8 cellular contexts compared by ENCODE assay signal in genomic region chr21:36385909-36386642, GRCh38. TPM values are rescaled to one million over a fixed set of nuclear protein-coding genes. Genes with fewer than 3 reads are reported as not detected.
DNase-seq lines count a peak whose midpoint lies in the region; ATAC-seq and TF ChIP-seq lines count a peak whose summit lies in the region.

No MANE protein-coding gene starts in this region.

- DNase-seq in heart right ventricle (no peak), left ventricle myocardium superior (no peak), NCI-H1694 treated with DMSO at 0.1 percent for 48 hours (lab: John Stamatoyannopoulos, UW) (no peak), hepatic stellate cell (ENCODE audit: low spot score) (no peak), NCI-H2107 treated with DMSO at 0.1 percent for 48 hours (lab: John Stamatoyannopoulos, UW; ENCODE audit: unreplicated experiment) (no peak)
- DNase-seq in activated CD4-positive, alpha-beta memory T cell treated with anti-CD3 and anti-CD28 coated beads, Interleukin-2, amount 10 ng/mL, durations not matched to agents 7 days and 5 days = no peak

- H3K9me3 ChIP-seq in heart right ventricle (no peaks in the 10 kb centered on the region), iPS-15b (ENCODE audit: control insufficient read depth, insufficient read depth, low read length) (no peaks in the 10 kb centered on the region), stomach smooth muscle (ENCODE audit: control insufficient read depth in 2 of 2, low read length in 2 of 2) (no peaks in the 10 kb centered on the region)

- no peak for TF ChIP-seq CTCF in heart right ventricle (IDR thresholded peaks at IDR 0.05)

- H3K4me1 Mint-ChIP-seq in activated CD4-positive, alpha-beta memory T cell treated with anti-CD3 and anti-CD28 coated beads, Interleukin-2, amount 10 ng/mL, durations not matched to agents 7 days and 5 days = peaks cover 27% of the 10 kb centered on the region

- H3K4me3 ChIP-seq in heart right ventricle (peak overlapping the region; percentile 54 to 69 (median 62)), iPS-15b (ENCODE audit: low read depth, low read length) (peak overlapping the region; percentile 68), stomach smooth muscle (ENCODE audit: low read length in 2 of 2) (peak overlapping the region; percentile 55 to 71)

- H3K9me3 Mint-ChIP-seq in activated CD4-positive, alpha-beta memory T cell treated with anti-CD3 and anti-CD28 coated beads, Interleukin-2, amount 10 ng/mL, durations not matched to agents 7 days and 5 days = no peaks in the 10 kb centered on the region

- no peak overlapping the region for H3K9ac ChIP-seq in iPS-15b (ENCODE audit: low read depth, low read length)
- H3K9ac ChIP-seq in stomach smooth muscle (ENCODE audit: low read length in 2 of 2) = peak overlapping the region; percentile 51 to 72

- H3K27me3 Mint-ChIP-seq in activated CD4-positive, alpha-beta memory T cell treated with anti-CD3 and anti-CD28 coated beads, Interleukin-2, amount 10 ng/mL, durations not matched to agents 7 days and 5 days = no peaks in the 10 kb centered on the region

- H3K4me1 ChIP-seq in heart right ventricle (peaks cover 0 to 7% (median 4%) of the 10 kb centered on the region in 9 donors), iPS-15b (ENCODE audit: control insufficient read depth, insufficient read depth, low read length) (peaks cover 3% of the 10 kb centered on the region), stomach smooth muscle (ENCODE audit: control insufficient read depth, insufficient read depth, low read length) (peaks cover 5% of the 10 kb centered on the region)

- CTCF ChIA-PET in activated CD4-positive, alpha-beta memory T cell treated with anti-CD3 and anti-CD28 coated beads, Interleukin-2, amount 10 ng/mL, durations not matched to agents 7 days and 5 days (lab: Charles Lee) = interaction anchor here (0.5 to 1.2 kb wide), 4 partner anchors 44 to 226 kb away, joined by 3 to 4 read pairs (median 3); partner anchors contain the start of gene MORC3

- ATAC-seq in heart right ventricle (no peak), left ventricle myocardium superior (no peak)

- POLR2A ChIA-PET in activated CD4-positive, alpha-beta memory T cell treated with anti-CD3 and anti-CD28 coated beads, Interleukin-2, amount 10 ng/mL, durations not matched to agents 7 days and 5 days (lab: Charles Lee) = interaction anchor here (0.7 to 4.2 kb wide), 13 partner anchors 8 to 945 kb away, joined by 3 to 37 read pairs (median 3); partner anchors contain the start of genes CBR3 and MORC3

- 77 to 79% methylated on average over 23 of the region's 23 CpGs for WGBS in heart right ventricle, 2 donors

- H3K4me3 Mint-ChIP-seq in activated CD4-positive, alpha-beta memory T cell treated with anti-CD3 and anti-CD28 coated beads, Interleukin-2, amount 10 ng/mL, durations not matched to agents 7 days and 5 days = peak overlapping the region; percentile 83

- peaks cover 37% of the 10 kb centered on the region for H3K36me3 Mint-ChIP-seq in activated CD4-positive, alpha-beta memory T cell treated with anti-CD3 and anti-CD28 coated beads, Interleukin-2, amount 10 ng/mL, durations not matched to agents 7 days and 5 days (ENCODE audit: low read depth)

- no peaks in the 10 kb centered on the region for H3K36me3 ChIP-seq in heart right ventricle
- H3K36me3 ChIP-seq in iPS-15b (ENCODE audit: control insufficient read depth, insufficient read depth, low read length) = peaks cover 3% of the 10 kb centered on the region
- H3K36me3 ChIP-seq in stomach smooth muscle (ENCODE audit: control insufficient read depth in 2 of 2, insufficient read depth in 2 of 2, low read length in 2 of 2) = no peaks in the 10 kb centered on the region

- H3K27me3 ChIP-seq in heart right ventricle (no peaks in the 10 kb centered on the region), iPS-15b (ENCODE audit: control insufficient read depth, insufficient read depth, low read length) (no peaks in the 10 kb centered on the region), stomach smooth muscle (ENCODE audit: control insufficient read depth in 1 of 2, insufficient read depth in 2 of 2, low read length in 2 of 2) (no peaks in the 10 kb centered on the region)

- H3K27ac Mint-ChIP-seq in activated CD4-positive, alpha-beta memory T cell treated with anti-CD3 and anti-CD28 coated beads, Interleukin-2, amount 10 ng/mL, durations not matched to agents 7 days and 5 days = peak overlapping the region; percentile 83

- H3K27ac ChIP-seq in heart right ventricle (peak overlapping the region in 3 of 10 donors; percentile 18 to 62 (median 22)), stomach smooth muscle (ENCODE audit: low read length) (no peak overlapping the region)

- intact Hi-C loops in heart right ventricle (cut with DNase I) (loop anchor here in 1 of 10 donors (10.0 kb wide), 1 partner anchor 61 kb away; the partner anchor contains the start of gene MORC3), left ventricle myocardium superior (cut with micrococcal nuclease) (no loop called here)

RNA-seq across cellular contexts. Expression of gene CHAF1B, which starts 0.9 kb away (rescaled TPM):
- 1 to 10 TPM in 2 of 10 donors, under 1 TPM in 8; 0.24 to 1.3 (median 0.48) TPM for total RNA-seq in heart right ventricle
- under 1 TPM; 0.46 to 0.51 TPM for polyA plus RNA-seq in heart right ventricle
- total RNA-seq in left ventricle myocardium superior = 0.52 TPM
- 10 to 100 TPM; 18.8 to 23.9 TPM for total RNA-seq in activated CD4-positive, alpha-beta memory T cell treated with anti-CD3 and anti-CD28 coated beads, Interleukin-2, amount 10 ng/mL, durations not matched to agents 7 days and 5 days

Comparison
In these comparisons a context has a peak if more than half of its experiments do, and no peak if none do; other contexts are left out.
1. RNA of gene CHAF1B, which starts 0.9 kb away (total RNA-seq): 18.8 to 23.9 TPM in activated CD4-positive, alpha-beta memory T cell treated with anti-CD3 and anti-CD28 coated beads, Interleukin-2, amount 10 ng/mL, durations not matched to agents 7 days and 5 days; 0.52 TPM in left ventricle myocardium superior (single experiment) and 0.24 to 1.3 TPM in heart right ventricle; every median in the first group is over 4 times any median in the second.
2. Peak in every context shown above with its lines, with median percentiles within 50 percentile points of each other: H3K4me3 ChIP-seq.